ENCODE assay signal across 14 cellular contexts in genomic region chr7:111873963-111874693, GRCh38.
A peak's percentile ranks its signal among the peaks of the same experiment; 100 is the strongest.
DNase-seq lines count a peak whose midpoint lies in the region; ATAC-seq and TF ChIP-seq lines count a peak whose summit lies in the region.
"Had no signal": no experiment of that assay in that cellular context is flagged by ENCODE, and none has a peak within 500 bp of the region (broad histone marks: within the 10 kb centered on the region; RNA-seq: fewer than 3 reads in every experiment).

No MANE protein-coding gene starts in this region.

- no peak for ATAC-seq in GM21381 (IDR thresholded peaks at IDR 0.05; ENCODE audit: unreplicated experiment)
- ATAC-seq: activated CD8-positive, alpha-beta T cell treated with anti-CD3 and anti-CD28 coated beads, Interleukin-2, amount 10 ng/mL, durations not matched to agents 7 days and 5 days; naive thymus-derived CD4-positive, alpha-beta T cell had no signal

- intact Hi-C loops in tibial artery (cut with DNase I; ENCODE audit: low total_unique reads): no loop called here

- H3K27ac ChIP-seq in tibial artery: peak overlapping the region; percentile 16 to 52

- no peaks in the 10 kb centered on the region for H3K27me3 ChIP-seq in tibial artery

- no peak overlapping the region for H3K4me3 ChIP-seq in tibial artery

- TF ChIP-seq CTCF in tibial artery (IDR thresholded peaks at IDR 0.05): no peak

- DNase-seq in SKM-1 treated with dmso at 0.1 percent for 144 hours (lab: John Stamatoyannopoulos, UW; ENCODE audit: unreplicated experiment) (peak; percentile 4), SKM-1 (lab: John Stamatoyannopoulos, UW; ENCODE audit: unreplicated experiment) (no peak), dermis blood vessel endothelial cell (peak; percentile 75), iPS-NIHi7 (ENCODE audit: extremely low spot score) (peak; percentile 47), tibial artery (no peak), retina (no peak), OCI-M1 (lab: John Stamatoyannopoulos, UW) (no peak)
- DNase-seq: 8988T; activated CD8-positive, alpha-beta T cell treated with anti-CD3 and anti-CD28 coated beads, Interleukin-2, amount 10 ng/mL, durations not matched to agents 7 days and 5 days; naive thymus-derived CD4-positive, alpha-beta T cell; NCI-H1417 treated with DMSO at 0.1 percent for 48 hours; NCI-H524; substantia nigra had no signal

- peaks cover 0 to 20% (median 11%) of the 10 kb centered on the region in 4 donors for H3K4me1 ChIP-seq in tibial artery

- H3K36me3 ChIP-seq in tibial artery: peaks cover 0 to 6% (median 5%) of the 10 kb centered on the region in 3 donors

- no peaks in the 10 kb centered on the region for H3K9me3 ChIP-seq in tibial artery

Comparison
In these comparisons a context has a peak if more than half of its experiments do, and no peak if none do; other contexts are left out.
1. DNase-seq: peak in SKM-1 treated with dmso at 0.1 percent for 144 hours (single experiment), dermis blood vessel endothelial cell (single experiment) and iPS-NIHi7 (single experiment); none in SKM-1 (single experiment), tibial artery (0 of 2), retina (single experiment) and OCI-M1 (single experiment).